ENCODE assay signal across 8 cellular contexts in genomic region chr2:47906261-47907096, GRCh38. TPM values are rescaled to one million over a fixed set of nuclear protein-coding genes. Genes with fewer than 3 reads are reported as not detected.
DNase-seq lines count a peak whose midpoint lies in the region; ATAC-seq and TF ChIP-seq lines count a peak whose summit lies in the region.

TSS of gene FBXO11 (minus strand) at chr2:47906498. CDS start at chr2:47905720, 778 bp downstream.

- 0% methylated on average over 19 to 49 of the region's 53 CpGs for WGBS in lung, 2 donors

- no peaks in the 10 kb centered on the region for H3K9me3 ChIP-seq in lung (ENCODE audit: control insufficient read depth in 2 of 2, insufficient read depth in 1 of 2, low read length in 1 of 2)

- ATAC-seq in GM19468 (IDR thresholded peaks at IDR 0.05; ENCODE audit: extremely low read depth, unreplicated experiment) (peak; percentile 71), lung (ENCODE audit: insufficient read depth, low FRiP score) (peak; percentile 90)

- TF ChIP-seq CTCF in lung (IDR thresholded peaks at IDR 0.05; ENCODE audit: control extremely low read depth, extremely low read depth), result peak; percentile 31

- peak; percentile 90 for DNase-seq in COLO829 (ENCODE audit: low spot score)
- peak; percentile 89 for DNase-seq in HS-5 (ENCODE audit: low read depth)
- DNase-seq in NK-92 (lab: John Stamatoyannopoulos, UW; ENCODE audit: unreplicated experiment), result peak; percentile 78
- DNase-seq in activated CD8-positive, alpha-beta memory T cell treated with anti-CD3 and anti-CD28 coated beads for 1 hour (ENCODE audit: extremely low read depth in 1 of 2, low read depth in 1 of 2), result peak; percentile 90 to 95
- peak; percentile 96 for DNase-seq in effector CD4-positive, alpha-beta T cell
- peak; percentile 97 for DNase-seq in lung (ENCODE audit: low spot score)
- DNase-seq in stimulated activated CD4-positive, alpha-beta T cell treated with anti-CD3 and anti-CD28 coated beads, TNF-alpha, amount 100 ng/mL, for 4 hours (ENCODE audit: low read depth in 3 of 3), result peak; percentile 77 to 96 (median 95)

- H3K4me1 ChIP-seq in lung (ENCODE audit: control insufficient read depth in 2 of 2, insufficient read depth in 2 of 2, low read length in 2 of 2), result peaks cover 2 to 6% of the 10 kb centered on the region in 2 donors

- H3K27ac ChIP-seq in lung (ENCODE audit: low read depth in 1 of 2, low read length in 1 of 2), result peak within 1 kb of the TSS; percentile 97 to 99

- no peaks in the 10 kb centered on the region for H3K36me3 ChIP-seq in lung (ENCODE audit: control insufficient read depth in 2 of 2, insufficient read depth in 2 of 2, low read length in 2 of 2)

- H3K27me3 ChIP-seq in lung (ENCODE audit: control insufficient read depth, insufficient read depth), result no peaks in the 10 kb centered on the region

- H3K4me3 ChIP-seq in lung, result peak within 1 kb of the TSS; percentile 100

RNA-seq across cellular contexts. Expression of gene FBXO11, which starts in this region (rescaled TPM):
- 100 to 1,000 TPM in 1 of 2 donors, 10 to 100 TPM in 1; 54.2 to 157 TPM for total RNA-seq in lung
- polyA plus RNA-seq in lung, result 10 to 100 TPM; 21.9 to 31.4 TPM

Comparison
In these comparisons a context has a peak if more than half of its experiments do, and no peak if none do; other contexts are left out.
1. Peak in every context shown above with its lines: DNase-seq, ATAC-seq, H3K4me3 ChIP-seq and H3K27ac ChIP-seq.